Comparison of ENCODE assay signal across 15 cellular contexts in genomic region chr22:45312415-45312814, GRCh38. TPM values are rescaled to one million over a fixed set of nuclear protein-coding genes. Genes with fewer than 3 reads are reported as not detected.
"Had no signal": no experiment of that assay in that cellular context is flagged by ENCODE, and none has a peak within 500 bp of the region (broad histone marks: within the 10 kb centered on the region; RNA-seq: fewer than 3 reads in every experiment).

No MANE protein-coding gene starts in this region.

- H3K27me3 Mint-ChIP-seq: dendritic cell treated with granulocyte-macrophage colony-stimulating factor and Interleukin-4, amounts not matched to agents 40 ng/mL and 50 ng/mL, for 4 days; stimulated activated naive CD8-positive, alpha-beta T cell treated with anti-CD3 and anti-CD28 coated beads, Interleukin-15, Interleukin-2, amounts not matched to agents 100 ng/mL and 50 ng/mL, for 24 hours had no signal

- H3K27me3 ChIP-seq: adrenal gland, sigmoid colon had no signal

- H3K4me3 Mint-ChIP-seq: dendritic cell treated with granulocyte-macrophage colony-stimulating factor and Interleukin-4, amounts not matched to agents 40 ng/mL and 50 ng/mL, for 4 days had no signal

- H3K27ac Mint-ChIP-seq: activated CD8-positive, alpha-beta T cell treated with anti-CD3 and anti-CD28 coated beads, Interleukin-2, amount 10 ng/mL, durations not matched to agents 7 days and 5 days; activated naive CD4-positive, alpha-beta T cell treated with anti-CD3 and anti-CD28 coated beads for 36 hours; stimulated activated naive CD8-positive, alpha-beta T cell treated with anti-CD3 and anti-CD28 coated beads, Interleukin-15, Interleukin-2, amounts not matched to agents 100 ng/mL and 50 ng/mL, for 24 hours had no signal

- H3K9me3 ChIP-seq: adrenal gland, sigmoid colon had no signal

- H3K27ac ChIP-seq: adrenal gland, sigmoid colon had no signal

- H3K4me3 ChIP-seq: adrenal gland, sigmoid colon had no signal

- H3K9me3 Mint-ChIP-seq: activated naive CD4-positive, alpha-beta T cell treated with anti-CD3 and anti-CD28 coated beads for 36 hours; dendritic cell treated with granulocyte-macrophage colony-stimulating factor and Interleukin-4, amounts not matched to agents 40 ng/mL and 50 ng/mL, for 4 days; stimulated activated naive CD8-positive, alpha-beta T cell treated with anti-CD3 and anti-CD28 coated beads, Interleukin-15, Interleukin-2, amounts not matched to agents 100 ng/mL and 50 ng/mL, for 24 hours had no signal

- ATAC-seq: activated CD8-positive, alpha-beta T cell treated with anti-CD3 and anti-CD28 coated beads, Interleukin-2, amount 10 ng/mL, durations not matched to agents 7 days and 5 days had no signal

- H3K36me3 ChIP-seq: adrenal gland, sigmoid colon had no signal

- DNase-seq: activated CD4-positive, alpha-beta T cell treated with anti-CD3 and anti-CD28 coated beads for 48 hours; activated CD8-positive, alpha-beta memory T cell treated with anti-CD3 and anti-CD28 coated beads, Interleukin-2, amount 50 U/mL, for 48 hours; activated CD8-positive, alpha-beta T cell treated with anti-CD3 and anti-CD28 coated beads, Interleukin-2, amount 10 ng/mL, durations not matched to agents 7 days and 5 days; activated naive CD4-positive, alpha-beta T cell treated with anti-CD3 and anti-CD28 coated beads for 36 hours; adrenal gland; hippocampal formation; kidney glomerular epithelial cell; nucleus accumbens; sigmoid colon; stimulated activated CD4-positive, alpha-beta T cell treated with anti-CD3 and anti-CD28 coated beads, Interleukin-4, amount 100 ng/mL, for 1 hour had no signal

RNA-seq across cellular contexts. Expression of gene UPK3A, which starts 27.7 kb away (rescaled TPM):
- total RNA-seq: activated CD8-positive, alpha-beta T cell treated with anti-CD3 and anti-CD28 coated beads, Interleukin-2, amount 10 ng/mL, durations not matched to agents 7 days and 5 days; activated naive CD4-positive, alpha-beta T cell treated with anti-CD3 and anti-CD28 coated beads for 36 hours; adrenal gland; mesenteric fat pad; pulmonary artery endothelial cell; sigmoid colon; temporal lobe had no signal
